ENCODE assay signal across 27 cellular contexts in genomic region chr3:119340436-119340835, GRCh38.
"Had no signal": no experiment of that assay in that cellular context is flagged by ENCODE, and none has a peak within 500 bp of the region (broad histone marks: within the 10 kb centered on the region; RNA-seq: fewer than 3 reads in every experiment).

No MANE protein-coding gene starts in this region.

- H3K9me3 Mint-ChIP-seq: activated CD4-positive, alpha-beta T cell treated with anti-CD3 and anti-CD28 coated beads, Interleukin-2, amount 10 ng/mL, durations not matched to agents 24 days and 14 days; activated CD8-positive, alpha-beta T cell treated with anti-CD3 and anti-CD28 coated beads for 36 hours; activated naive CD8-positive, alpha-beta T cell treated with anti-CD3 and anti-CD28 coated beads for 36 hours; activated T-cell treated with anti-CD3 and anti-CD28 coated beads, Interleukin-2, amount 50 U/mL, for 72 hours; activated T-helper 17 cell treated with anti-CD3 and anti-CD28 coated beads, Interleukin-2, amount 50 U/mL, for 72 hours had no signal

- DNase-seq: activated CD4-positive, alpha-beta T cell treated with anti-CD3 and anti-CD28 coated beads, Interleukin-2, amount 10 ng/mL, durations not matched to agents 24 days and 14 days; activated CD4-positive, alpha-beta T cell treated with anti-CD3 and anti-CD28 coated beads, Interleukin-2, amount 50 U/mL, for 4 hours; activated CD8-positive, alpha-beta T cell treated with anti-CD3 and anti-CD28 coated beads for 36 hours; activated effector memory CD4-positive, alpha-beta T cell treated with anti-CD3 and anti-CD28 coated beads, Interleukin-2, amount 50 U/mL, for 16 hours; activated naive CD4-positive, alpha-beta T cell; activated naive CD4-positive, alpha-beta T cell treated with anti-CD3 and anti-CD28 coated beads, Interleukin-2, amount 50 U/mL, for 16 hours; activated naive CD8-positive, alpha-beta T cell treated with anti-CD3 and anti-CD28 coated beads for 36 hours; activated T-cell treated with anti-CD3 and anti-CD28 coated beads, Interleukin-2, amount 50 U/mL, for 1 hour; activated T-cell treated with anti-CD3 and anti-CD28 coated beads, Interleukin-2, amount 50 U/mL, for 72 hours; amniotic stem cell; KG1; MM.1S; MV-4-11; NCI-H1092; NCI-H1436 treated with DMSO at 0.1 percent for 48 hours; NCI-H1694 treated with DMSO at 0.1 percent for 48 hours; NCI-H2029; NCI-H345; NCI-H524 treated with DMSO at 0.1 percent for 48 hours; OCI-M1; SHP77; SJCRH30; T1000 had no signal

- H3K4me1 ChIP-seq: ascending aorta had no signal

- H3K9me3 ChIP-seq: ascending aorta had no signal

- H3K27ac ChIP-seq: ascending aorta, cardiac muscle cell, SJCRH30, SK-N-MC had no signal

- H3K27me3 ChIP-seq: ascending aorta, cardiac muscle cell, SJCRH30 had no signal

- H3K4me1 Mint-ChIP-seq: activated T-helper 17 cell treated with anti-CD3 and anti-CD28 coated beads, Interleukin-2, amount 50 U/mL, for 72 hours had no signal

- H3K4me3 ChIP-seq: ascending aorta, cardiac muscle cell, SJCRH30, SK-N-MC had no signal

- H3K27me3 Mint-ChIP-seq: activated CD4-positive, alpha-beta T cell treated with anti-CD3 and anti-CD28 coated beads, Interleukin-2, amount 10 ng/mL, durations not matched to agents 24 days and 14 days; activated CD8-positive, alpha-beta T cell treated with anti-CD3 and anti-CD28 coated beads for 36 hours; activated naive CD8-positive, alpha-beta T cell treated with anti-CD3 and anti-CD28 coated beads for 36 hours; activated T-helper 17 cell treated with anti-CD3 and anti-CD28 coated beads, Interleukin-2, amount 50 U/mL, for 72 hours had no signal

- ATAC-seq: activated CD8-positive, alpha-beta T cell treated with anti-CD3 and anti-CD28 coated beads for 36 hours; activated T-cell treated with anti-CD3 and anti-CD28 coated beads, Interleukin-2, amount 50 U/mL, for 72 hours; activated T-helper 17 cell treated with anti-CD3 and anti-CD28 coated beads, Interleukin-2, amount 50 U/mL, for 72 hours had no signal

- H3K27ac Mint-ChIP-seq: activated CD4-positive, alpha-beta T cell treated with anti-CD3 and anti-CD28 coated beads, Interleukin-2, amount 10 ng/mL, durations not matched to agents 24 days and 14 days; activated CD8-positive, alpha-beta T cell treated with anti-CD3 and anti-CD28 coated beads for 36 hours; activated naive CD8-positive, alpha-beta T cell treated with anti-CD3 and anti-CD28 coated beads for 36 hours; activated T-cell treated with anti-CD3 and anti-CD28 coated beads, Interleukin-2, amount 50 U/mL, for 72 hours; activated T-helper 17 cell treated with anti-CD3 and anti-CD28 coated beads, Interleukin-2, amount 50 U/mL, for 72 hours had no signal

- H3K36me3 ChIP-seq: ascending aorta, cardiac muscle cell had no signal

- H3K4me3 Mint-ChIP-seq: activated CD4-positive, alpha-beta T cell treated with anti-CD3 and anti-CD28 coated beads, Interleukin-2, amount 10 ng/mL, durations not matched to agents 24 days and 14 days; activated CD8-positive, alpha-beta T cell treated with anti-CD3 and anti-CD28 coated beads for 36 hours; activated naive CD8-positive, alpha-beta T cell treated with anti-CD3 and anti-CD28 coated beads for 36 hours; activated T-cell treated with anti-CD3 and anti-CD28 coated beads, Interleukin-2, amount 50 U/mL, for 72 hours; activated T-helper 17 cell treated with anti-CD3 and anti-CD28 coated beads, Interleukin-2, amount 50 U/mL, for 72 hours had no signal
